ENCODE assay signal across 18 cellular contexts in the genomic region with DNA sequence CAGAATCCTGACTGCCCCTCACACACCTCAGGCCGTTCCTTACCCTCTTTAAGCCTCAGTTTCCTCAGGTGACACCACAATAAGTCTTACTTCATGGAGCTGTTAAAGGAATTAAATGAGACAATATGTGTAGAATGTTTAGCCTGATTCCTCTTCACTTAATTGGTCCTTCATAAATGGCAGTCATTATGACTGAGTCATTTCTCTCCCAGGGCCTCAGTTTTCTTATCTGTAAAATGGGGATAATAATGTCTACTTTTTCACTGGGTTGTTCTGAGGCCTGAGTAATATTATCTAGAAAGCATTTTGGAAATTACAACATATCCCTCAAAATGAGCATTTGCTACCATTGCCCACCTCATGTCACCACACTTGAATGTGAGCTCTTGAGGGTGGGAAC. TPM values are rescaled to one million over a fixed set of nuclear protein-coding genes. Genes with fewer than 3 reads are reported as not detected.
DNase-seq lines count a peak whose midpoint lies in the region; ATAC-seq and TF ChIP-seq lines count a peak whose summit lies in the region.
"Had no signal": no experiment of that assay in that cellular context is flagged by ENCODE, and none has a peak within 500 bp of the region (broad histone marks: within the 10 kb centered on the region; RNA-seq: fewer than 3 reads in every experiment).

No MANE protein-coding gene starts in this region.

- no peaks in the 10 kb centered on the region for H3K27me3 Mint-ChIP-seq in stimulated activated naive CD8-positive, alpha-beta T cell treated with anti-CD3 and anti-CD28 coated beads, Interleukin-15, Interleukin-2, amounts not matched to agents 100 ng/mL and 50 ng/mL, for 24 hours
- H3K27me3 Mint-ChIP-seq in stimulated activated naive CD8-positive, alpha-beta T cell treated with anti-CD3 and anti-CD28 coated beads, Interleukin-15, amount 100 ng/mL, for 72 hours: no peaks in the 10 kb centered on the region

- no peak for TF ChIP-seq CTCF in SU-DHL-6 (IDR thresholded peaks at IDR 0.05; ENCODE audit: insufficient read depth, low read length, poor library complexity, severe bottlenecking)

- DNase-seq in stimulated activated naive CD8-positive, alpha-beta T cell treated with anti-CD3 and anti-CD28 coated beads, Interleukin-15, amount 100 ng/mL, for 72 hours: no peak
- DNase-seq in epithelial cell of prostate (ENCODE audit: low read depth, low spot score) (no peak), SK-N-DZ (ENCODE audit: low spot score) (no peak), anterior cingulate cortex (lab: John Stamatoyannopoulos, UW) (no peak), NCI-H345 treated with DMSO at 0.1 percent for 48 hours (lab: John Stamatoyannopoulos, UW; ENCODE audit: unreplicated experiment) (no peak)
- DNase-seq in activated CD8-positive, alpha-beta memory T cell treated with anti-CD3 and anti-CD28 coated beads, Interleukin-2, amount 50 U/mL, for 4 hours: no peak
- DNase-seq: activated gamma-delta T cell, AML-193, body of pancreas, NCI-H2029 treated with DMSO at 0.1 percent for 48 hours, pancreas, Right ventricle myocardium superior, sigmoid colon, uterus had no signal

- no peaks in the 10 kb centered on the region for H3K9me3 Mint-ChIP-seq in stimulated activated naive CD8-positive, alpha-beta T cell treated with anti-CD3 and anti-CD28 coated beads, Interleukin-15, Interleukin-2, amounts not matched to agents 100 ng/mL and 50 ng/mL, for 24 hours
- no peaks in the 10 kb centered on the region for H3K9me3 Mint-ChIP-seq in stimulated activated naive CD8-positive, alpha-beta T cell treated with anti-CD3 and anti-CD28 coated beads, Interleukin-15, amount 100 ng/mL, for 72 hours
- H3K9me3 Mint-ChIP-seq: WTC11 had no signal

- no peaks in the 10 kb centered on the region for H4K20me1 ChIP-seq in SU-DHL-6 (ENCODE audit: low read depth, low read length)

- H3K27ac Mint-ChIP-seq in stimulated activated naive CD8-positive, alpha-beta T cell treated with anti-CD3 and anti-CD28 coated beads, Interleukin-15, Interleukin-2, amounts not matched to agents 100 ng/mL and 50 ng/mL, for 24 hours: peak overlapping the region; percentile 77
- no peak overlapping the region for H3K27ac Mint-ChIP-seq in stimulated activated naive CD8-positive, alpha-beta T cell treated with anti-CD3 and anti-CD28 coated beads, Interleukin-15, amount 100 ng/mL, for 72 hours
- H3K27ac Mint-ChIP-seq: WTC11 had no signal

- no peaks in the 10 kb centered on the region for H3K27me3 ChIP-seq in SU-DHL-6 (ENCODE audit: low read length)
- H3K27me3 ChIP-seq: body of pancreas, pancreas, uterus had no signal

- H2AFZ ChIP-seq in SU-DHL-6 (ENCODE audit: low read depth, low read length, severe bottlenecking): no peak overlapping the region

- H3F3A ChIP-seq in SU-DHL-6 (ENCODE audit: insufficient read depth): peaks cover 42% of the 10 kb centered on the region

- no peak overlapping the region for H3K4me3 Mint-ChIP-seq in stimulated activated naive CD8-positive, alpha-beta T cell treated with anti-CD3 and anti-CD28 coated beads, Interleukin-15, Interleukin-2, amounts not matched to agents 100 ng/mL and 50 ng/mL, for 24 hours
- no peak overlapping the region for H3K4me3 Mint-ChIP-seq in stimulated activated naive CD8-positive, alpha-beta T cell treated with anti-CD3 and anti-CD28 coated beads, Interleukin-15, amount 100 ng/mL, for 72 hours
- H3K4me3 Mint-ChIP-seq: WTC11 had no signal

- H3K9ac ChIP-seq in SU-DHL-6 (ENCODE audit: low read length): no peak overlapping the region

- no peaks in the 10 kb centered on the region for H3K9me3 ChIP-seq in SU-DHL-6 (ENCODE audit: insufficient read depth, low read length)
- H3K9me3 ChIP-seq: body of pancreas, pancreas, sigmoid colon, uterus had no signal

- H3K4me3 ChIP-seq in SU-DHL-6 (ENCODE audit: insufficient read depth, low read length, poor library complexity, severe bottlenecking): no peak overlapping the region
- H3K4me3 ChIP-seq: body of pancreas, coronary artery, pancreas, sigmoid colon, uterus had no signal

- H3K4me2 ChIP-seq in SU-DHL-6 (ENCODE audit: low read depth, low read length, poor library complexity, severe bottlenecking): no peak overlapping the region

- H3K27ac ChIP-seq in SU-DHL-6 (ENCODE audit: low read depth, low read length): peak overlapping the region; percentile 45
- H3K27ac ChIP-seq in epithelial cell of prostate: peak overlapping the region; percentile 100
- H3K27ac ChIP-seq: body of pancreas, coronary artery, pancreas, sigmoid colon, uterus had no signal

- no peaks in the 10 kb centered on the region for H3K36me3 ChIP-seq in SU-DHL-6 (ENCODE audit: low read length)
- H3K36me3 ChIP-seq: pancreas, sigmoid colon, uterus had no signal

- no peak for ATAC-seq in stimulated activated naive CD8-positive, alpha-beta T cell treated with anti-CD3 and anti-CD28 coated beads, Interleukin-15, amount 100 ng/mL, for 72 hours
- ATAC-seq: body of pancreas, pancreas, WTC11 had no signal

- peaks cover 5% of the 10 kb centered on the region; the same call in 1 of the 2 replicates for H3K79me2 ChIP-seq in SU-DHL-6 (ENCODE audit: insufficient read depth, low read length)

- H3K36me3 Mint-ChIP-seq in stimulated activated naive CD8-positive, alpha-beta T cell treated with anti-CD3 and anti-CD28 coated beads, Interleukin-15, Interleukin-2, amounts not matched to agents 100 ng/mL and 50 ng/mL, for 24 hours (ENCODE audit: low read depth): peaks cover 69% of the 10 kb centered on the region
- H3K36me3 Mint-ChIP-seq: WTC11 had no signal

- no peaks in the 10 kb centered on the region for H3K9me2 ChIP-seq in SU-DHL-6 (replicated peaks; ENCODE audit: insufficient read depth, low read length)

- peaks cover 73% of the 10 kb centered on the region for H3K4me1 Mint-ChIP-seq in stimulated activated naive CD8-positive, alpha-beta T cell treated with anti-CD3 and anti-CD28 coated beads, Interleukin-15, Interleukin-2, amounts not matched to agents 100 ng/mL and 50 ng/mL, for 24 hours (ENCODE audit: low read depth)
- peaks cover 70% of the 10 kb centered on the region for H3K4me1 Mint-ChIP-seq in stimulated activated naive CD8-positive, alpha-beta T cell treated with anti-CD3 and anti-CD28 coated beads, Interleukin-15, amount 100 ng/mL, for 72 hours

RNA-seq across cellular contexts. Expression of gene POU2F2, which starts 21.6 kb away (rescaled TPM):
- polyA plus RNA-seq in SK-N-DZ (2014; cell fraction: cytosol; rRNA removed): 7.5 and 9.4 TPM in 2 replicates
- 11.8 and 35.8 TPM in 2 replicates for polyA plus RNA-seq in SK-N-DZ (2014; cell fraction: nucleus; rRNA removed)

RNA-seq across cellular contexts. Expression of gene ZNF574, which starts 34.7 kb away (rescaled TPM):
- polyA plus RNA-seq in SK-N-DZ (2014; cell fraction: cytosol; rRNA removed): 15.1 and 16.2 TPM in 2 replicates
- 10.9 and 12.3 TPM in 2 replicates for polyA plus RNA-seq in SK-N-DZ (2014; cell fraction: nucleus; rRNA removed)

RNA-seq across cellular contexts. Expression of gene GRIK5, which starts 40.7 kb away (rescaled TPM):
- polyA plus RNA-seq in SK-N-DZ (2014; cell fraction: cytosol; rRNA removed): 11.5 and 14.1 TPM in 2 replicates
- 16.0 and 32.3 TPM in 2 replicates for polyA plus RNA-seq in SK-N-DZ (2014; cell fraction: nucleus; rRNA removed)
